In genomic region chr17:44503080-44503842, GRCh38 we compare ENCODE assay signal across 1 cellular context.
TF ChIP-seq lines count a peak whose summit lies in the region.

TSS of gene GPATCH8 (minus strand) at chr17:44503406. CDS start at chr17:44503370, 36 bp downstream.

TF ChIP-seq in K562, 482 proteins besides CTCF, POLR2A, EP300 and RAD21 (continued from another document):
- TF ChIP-seq, protein P1, sequence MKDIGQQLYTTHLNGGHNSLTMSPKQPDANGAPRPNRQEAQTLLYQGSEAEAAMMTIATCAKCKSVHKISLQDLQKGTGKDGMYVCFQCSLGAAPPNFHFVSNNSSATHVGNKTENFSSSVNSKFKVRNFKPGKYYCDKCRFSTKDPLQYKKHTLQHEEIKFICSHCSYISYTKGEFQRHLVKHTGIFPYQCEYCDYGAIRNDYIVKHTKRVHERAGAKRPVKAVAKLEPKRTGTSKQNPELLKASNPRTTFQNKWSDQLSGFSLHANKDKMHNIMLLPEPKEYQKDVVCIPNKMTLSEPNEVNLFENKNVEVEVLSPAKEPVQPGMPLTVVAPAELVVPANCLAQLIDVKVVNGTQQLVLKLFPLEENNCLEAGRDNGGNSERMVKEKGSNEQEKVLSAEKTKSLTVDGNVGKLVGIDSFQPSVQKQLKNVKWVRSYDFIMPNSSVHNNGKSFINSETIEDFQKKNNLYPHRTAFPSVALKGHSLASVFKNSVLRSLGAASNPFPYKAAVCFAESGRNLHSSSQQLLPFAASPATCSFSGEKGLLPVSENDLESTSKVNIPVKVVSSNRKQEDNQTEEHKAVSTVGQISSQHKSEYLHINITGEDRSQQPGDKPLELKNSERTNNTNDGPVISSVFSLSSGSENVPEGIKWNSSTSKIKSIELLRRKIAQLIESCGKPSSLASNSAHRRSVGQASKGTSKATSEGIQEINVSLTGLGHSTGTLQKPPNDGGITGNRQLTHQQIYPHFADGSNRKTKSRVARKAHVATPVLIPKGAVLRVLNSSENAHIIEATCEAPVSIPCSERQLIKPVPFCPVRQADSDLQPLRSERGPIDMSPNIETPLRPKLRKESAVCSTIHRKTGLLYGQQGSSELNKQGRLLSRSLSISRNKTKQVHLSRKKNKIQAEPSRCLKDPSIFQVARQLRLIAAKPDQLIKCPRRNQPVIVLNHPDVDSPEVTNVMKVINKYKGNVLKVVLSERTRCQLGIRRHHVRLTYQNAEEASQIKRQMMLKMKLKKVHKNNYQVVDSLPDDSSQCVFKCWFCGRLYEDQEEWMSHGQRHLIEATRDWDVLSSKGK (CRISPR knock-in tag; IDR thresholded peaks at IDR 0.05): no peak
- TF ChIP-seq CBFB (CRISPR knock-in tag; IDR thresholded peaks at IDR 0.05) (no peak), MXI1 (IDR thresholded peaks at IDR 0.05; ENCODE audit: low read depth, low read length) (no peak)
